Comparison of ENCODE assay signal across 23 cellular contexts in genomic region chr1:183508694-183509093, GRCh38. TPM values are rescaled to one million over a fixed set of nuclear protein-coding genes. Genes with fewer than 3 reads are reported as not detected.
A peak's percentile ranks its signal among the peaks of the same experiment; 100 is the strongest.
DNase-seq lines count a peak whose midpoint lies in the region; ATAC-seq, FAIRE-seq and TF ChIP-seq lines count a peak whose summit lies in the region.
"Had no signal": no experiment of that assay in that cellular context is flagged by ENCODE, and none has a peak within 500 bp of the region (broad histone marks: within the 10 kb centered on the region; RNA-seq: fewer than 3 reads in every experiment).

No MANE protein-coding gene starts in this region.

- H3K36me3 Mint-ChIP-seq in CD14-positive monocyte (peaks cover 4 to 15% of the 10 kb centered on the region in 2 donors), T-cell (no peaks in the 10 kb centered on the region)

- no peak for DNase-seq in GM18507 (ENCODE audit: extremely low spot score, insufficient read length, low read depth)
- DNase-seq in fibroblast of villous mesenchyme (ENCODE audit: low read depth) = peak; percentile 11
- DNase-seq in H7 = no peak
- no peak for DNase-seq in CD14-positive monocyte (ENCODE audit: low spot score)
- no peak for DNase-seq in T-cell
- DNase-seq: 8988T; ACHN; AML-193; Calu3; CD4-positive, alpha-beta memory T cell; COR-L47; DMS153; DMS79; EL; GDM1; GOT3; HCEC 1CT had no signal

- ATAC-seq in SK-N-SH treated with all-trans-retinoic acid at 6 μM for 48 hours = peak; percentile 85
- ATAC-seq in HG03565 (IDR thresholded peaks at IDR 0.05; ENCODE audit: unreplicated experiment) = no peak
- ATAC-seq in T-cell (replicated peaks in 1 of 4) = no peak
- ATAC-seq: A549 had no signal

- H3K27ac Mint-ChIP-seq in CD14-positive monocyte (no peak overlapping the region), T-cell (peak overlapping the region in 1 of 2 donors; percentile 30)

- H3K27me3 ChIP-seq in H7 (ENCODE audit: control insufficient read depth, insufficient read depth, low read length) = no peaks in the 10 kb centered on the region
- H3K27me3 ChIP-seq: BE2C; BLaER1 treated with 17β-estradiol and CSF1 and Interleukin-3, amounts not matched to agents 10 nM and 100 nM had no signal

- peak; percentile 44 for FAIRE-seq in GM18507 (lab: Jason Lieb, UNC)
- FAIRE-seq: H54 had no signal

- H3K4me3 Mint-ChIP-seq in CD14-positive monocyte (no peak overlapping the region), T-cell (no peak overlapping the region)
- H3K4me3 Mint-ChIP-seq: CD4-positive, alpha-beta memory T cell had no signal

- H3K36me3 ChIP-seq in H7 (replicated peaks; ENCODE audit: control insufficient read depth, insufficient read depth, low read length) = no peaks in the 10 kb centered on the region
- H3K36me3 ChIP-seq: BE2C had no signal

- no peak overlapping the region for H3K4me3 ChIP-seq in fibroblast of villous mesenchyme (ENCODE audit: low read depth, low read length)
- H3K4me3 ChIP-seq in H7 (ENCODE audit: insufficient read depth, low read depth, low read length) = no peak overlapping the region
- H3K4me3 ChIP-seq: A549; BLaER1 treated with 17β-estradiol and CSF1 and Interleukin-3, amounts not matched to agents 10 nM and 100 nM had no signal

- intact Hi-C loops in CD14-positive monocyte (cut with micrococcal nuclease) = no loop called here

- TF ChIP-seq CTCF in fibroblast of villous mesenchyme (IDR thresholded peaks at IDR 0.05; ENCODE audit: insufficient read depth, low read depth, low read length) = no peak
- no peak for TF ChIP-seq CTCF in CD14-positive monocyte (IDR thresholded peaks at IDR 0.05)

- no peaks in the 10 kb centered on the region for H3K9me3 Mint-ChIP-seq in CD14-positive monocyte
- no peaks in the 10 kb centered on the region for H3K9me3 Mint-ChIP-seq in T-cell
- H3K9me3 Mint-ChIP-seq: CD4-positive, alpha-beta memory T cell had no signal

- CTCF ChIA-PET in T-cell (lab: Charles Lee) = interaction anchor here in 1 of 2 donors (1.0 to 1.2 kb wide), 2 partner anchors 10 to 39 kb away, joined by 3 read pairs; no protein-coding TSS in a partner anchor

- H3K27me3 Mint-ChIP-seq in CD14-positive monocyte (ENCODE audit: low read depth in 3 of 3) (peaks cover 0 to 1% (median 0%) of the 10 kb centered on the region in 3 donors), T-cell (no peaks in the 10 kb centered on the region)
- H3K27me3 Mint-ChIP-seq: CD4-positive, alpha-beta memory T cell had no signal

- POLR2A ChIA-PET in T-cell (lab: Charles Lee) = interaction anchor here in 1 of 2 donors (1.2 kb wide), 1 partner anchor 16 kb away, joined by 8 read pairs; no protein-coding TSS in a partner anchor

- H3K4me1 Mint-ChIP-seq in CD14-positive monocyte (peaks cover 2% of the 10 kb centered on the region), T-cell (peaks cover 19 to 37% (median 29%) of the 10 kb centered on the region in 3 donors)

TF ChIP-seq in SK-N-SH treated with all-trans-retinoic acid at 6 μM for 48 hours, 23 proteins besides CTCF, POLR2A, EP300 and RAD21:
- TF ChIP-seq TOX (CRISPR knock-in tag; IDR thresholded peaks at IDR 0.05; ENCODE audit: borderline replicate concordance) (0 out of 2 replicates have a peak, but pooled peaks have one; percentile 23), PPARA (CRISPR knock-in tag; IDR thresholded peaks at IDR 0.05; ENCODE audit: borderline replicate concordance) (no peak), ZFP3 (CRISPR knock-in tag; IDR thresholded peaks at IDR 0.05) (no peak)

RNA-seq across cellular contexts. Expression of gene SMG7, which starts 36.4 kb away (rescaled TPM):
- total RNA-seq in fibroblast of villous mesenchyme (22.9 and 36.7 TPM in 2 replicates), T-cell (10 to 100 TPM; 52.6 to 59.0 (median 54.6) TPM)
- 21.9 and 37.6 TPM in 2 replicates for total RNA-seq in H7 (2014; rRNA removed; shearing (Covaris generic))
- 10 to 100 TPM; 11.5 to 19.4 TPM for polyA plus RNA-seq in CD14-positive monocyte
